Comparison of ENCODE assay signal across 1 cellular context in the genomic region with DNA sequence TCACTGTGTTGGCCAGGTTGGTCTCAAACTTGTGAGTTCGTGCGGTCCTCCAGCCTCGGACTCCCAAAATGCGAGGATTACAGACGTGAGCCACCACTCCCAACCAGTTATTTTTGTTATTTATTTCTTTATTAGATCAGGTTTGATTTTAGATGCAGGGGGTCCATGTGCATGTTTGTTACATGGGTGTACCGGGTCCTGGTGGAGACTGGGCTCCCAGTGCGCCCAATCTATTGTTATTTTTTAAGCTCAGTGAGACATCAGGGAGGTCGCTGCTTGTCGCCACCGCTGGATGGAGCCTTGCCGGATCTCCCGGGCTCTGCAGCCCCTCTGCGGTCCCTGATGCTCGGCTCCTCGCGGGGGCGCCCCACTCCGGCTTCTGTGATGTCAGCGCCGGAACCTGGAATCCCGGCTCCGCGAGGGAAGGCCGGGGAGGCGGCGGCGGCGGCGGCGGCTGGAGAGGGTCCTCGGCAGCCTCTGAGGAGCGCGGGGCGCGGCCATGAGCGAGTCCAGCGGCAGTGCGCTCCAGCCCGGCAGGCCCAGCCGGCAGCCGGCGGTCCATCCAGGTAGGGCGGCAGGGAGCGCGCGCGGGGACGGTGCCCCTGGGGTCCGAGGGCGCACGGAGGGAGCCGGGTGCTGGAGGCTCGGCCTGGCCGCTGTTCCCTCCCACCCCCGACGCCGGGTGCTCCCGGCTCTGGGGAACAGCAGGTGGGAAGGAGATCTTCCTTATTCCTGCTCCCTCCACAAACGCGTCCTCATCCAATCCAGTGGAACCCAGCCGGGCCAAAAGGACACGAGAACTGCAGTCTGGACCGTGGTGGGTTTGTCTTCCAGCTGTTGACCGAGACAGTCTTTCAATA.
TF ChIP-seq lines count a peak whose summit lies in the region.

Gene TMC7, plus strand, starts transcription at position 370 of the 860 bp plus-strand sequence. Its CDS starts 130 bp downstream, at position 500.

TF ChIP-seq in HepG2, 621 proteins besides CTCF, POLR2A, EP300 and RAD21 (continued from another document and continues in another):
- TF ChIP-seq BATF2 (CRISPR knock-in tag; IDR thresholded peaks at IDR 0.05) (0 out of 2 replicates have a peak, but pooled peaks have one; percentile 27), MED1 (CRISPR knock-in tag; IDR thresholded peaks at IDR 0.05) (peak; percentile 75), FLYWCH1 (CRISPR knock-in tag; IDR thresholded peaks at IDR 0.05) (no peak), NFATC3 (CRISPR knock-in tag; IDR thresholded peaks at IDR 0.05) (no peak), ZNF180 (CRISPR knock-in tag; IDR thresholded peaks at IDR 0.05; ENCODE audit: borderline replicate concordance, low read depth) (no peak), SRF (IDR thresholded peaks at IDR 0.05; ENCODE audit: low read depth, low read length) (no peak), KLF16 (CRISPR knock-in tag; IDR thresholded peaks at IDR 0.05) (peak in 1 of 2 experiments; percentile 94; a peak in 2 of 4 replicates), HCFC1 (IDR thresholded peaks at IDR 0.05; ENCODE audit: low read depth, low read length) (0 out of 2 replicates have a peak, but pooled peaks have one; percentile 14), ZNF138 (CRISPR knock-in tag; IDR thresholded peaks at IDR 0.05; ENCODE audit: low read depth) (no peak), FOXJ3 (CRISPR knock-in tag; IDR thresholded peaks at IDR 0.05; ENCODE audit: borderline replicate concordance) (no peak), THYN1 (CRISPR knock-in tag; IDR thresholded peaks at IDR 0.05; ENCODE audit: borderline replicate concordance, low read depth) (0 out of 2 replicates have a peak, but pooled peaks have one; percentile 70), SRSF9 (IDR thresholded peaks at IDR 0.05; ENCODE audit: borderline replicate concordance, insufficient read depth, low read depth, low read length, poor library complexity, severe bottlenecking) (no peak), ZNF709 (CRISPR knock-in tag; IDR thresholded peaks at IDR 0.05) (peak; percentile 84; the same call in 1 of the 2 replicates), ZNF382 (CRISPR knock-in tag; IDR thresholded peaks at IDR 0.05; ENCODE audit: borderline replicate concordance) (no peak), ZNF205 (CRISPR knock-in tag; IDR thresholded peaks at IDR 0.05) (peak; percentile 93), ZNF780A (CRISPR knock-in tag; IDR thresholded peaks at IDR 0.05) (no peak), ZNF329 (CRISPR knock-in tag; IDR thresholded peaks at IDR 0.05; ENCODE audit: low read depth) (peak; percentile 99), TAF15 (IDR thresholded peaks at IDR 0.05; ENCODE audit: low read depth, low read length, poor library complexity, severe bottlenecking) (peak; percentile 95), CCDC6 (CRISPR knock-in tag; IDR thresholded peaks at IDR 0.05) (no peak), ETV6 (CRISPR knock-in tag; conservative IDR thresholded peaks at IDR 0.05) (0 out of 2 replicates have a peak, but pooled peaks have one; percentile 55), ZNF333 (CRISPR knock-in tag; IDR thresholded peaks at IDR 0.05; ENCODE audit: borderline replicate concordance) (peak; percentile 81), ZMYM4 (CRISPR knock-in tag; IDR thresholded peaks at IDR 0.05) (peak; percentile 75), ZNF30 (CRISPR knock-in tag; IDR thresholded peaks at IDR 0.05) (no peak), ZNF839 (CRISPR knock-in tag; IDR thresholded peaks at IDR 0.05; ENCODE audit: borderline replicate concordance) (peak; percentile 66; the same call in 1 of the 2 replicates), CHD4 (IDR thresholded peaks at IDR 0.05; ENCODE audit: borderline replicate concordance, low read length) (no peak), EED (CRISPR knock-in tag; IDR thresholded peaks at IDR 0.05) (no peak; the same call in 1 of the 2 replicates), TP53 (CRISPR knock-in tag; conservative IDR thresholded peaks at IDR 0.05) (0 out of 2 replicates have a peak, but pooled peaks have one; percentile 13), SIN3B (IDR thresholded peaks at IDR 0.05; ENCODE audit: low read length) (peak; percentile 61; the same call in 1 of the 2 replicates), KLF9 (CRISPR knock-in tag; IDR thresholded peaks at IDR 0.05; ENCODE audit: low read depth) (no peak; the same call in 1 of the 2 replicates), EZH2 (conservative IDR thresholded peaks at IDR 0.05; ENCODE audit: low read depth, low read length) (no peak), ZFAT (CRISPR knock-in tag; conservative IDR thresholded peaks at IDR 0.05) (no peak), ARID5B (CRISPR knock-in tag; IDR thresholded peaks at IDR 0.05) (peak; percentile 77), ZNF441 (CRISPR knock-in tag; IDR thresholded peaks at IDR 0.05; ENCODE audit: borderline replicate concordance) (peak; percentile 67; the same call in 1 of the 2 replicates), HNRNPH1 (optimal IDR thresholded peaks at IDR 0.05; ENCODE audit: low read depth, low read length) (no peak), JUNB (CRISPR knock-in tag; IDR thresholded peaks at IDR 0.05; ENCODE audit: borderline replicate concordance) (no peak), RARG (CRISPR knock-in tag; IDR thresholded peaks at IDR 0.05; ENCODE audit: low read depth) (no peak), ZNF468 (CRISPR knock-in tag; IDR thresholded peaks at IDR 0.05) (peak; percentile 85; the same call in 1 of the 2 replicates), KMT2B (CRISPR knock-in tag; IDR thresholded peaks at IDR 0.05) (peak; percentile 88), HNF4A (CRISPR knock-in tag; IDR thresholded peaks at IDR 0.05) (peak; percentile 27; the same call in 1 of the 2 replicates), CREB1 (IDR thresholded peaks at IDR 0.05) (peak; percentile 38; the same call in 1 of the 2 replicates), CREB1 (CRISPR knock-in tag; IDR thresholded peaks at IDR 0.05) (no peak), ZFP1 (CRISPR knock-in tag; IDR thresholded peaks at IDR 0.05) (0 out of 2 replicates have a peak, but pooled peaks have one; percentile 56), ZNF12 (CRISPR knock-in tag; IDR thresholded peaks at IDR 0.05) (peak; percentile 79), TSC22D2 (CRISPR knock-in tag; IDR thresholded peaks at IDR 0.05; ENCODE audit: borderline replicate concordance) (peak; percentile 51; the same call in 1 of the 2 replicates), NFIB (CRISPR knock-in tag; IDR thresholded peaks at IDR 0.05; ENCODE audit: borderline replicate concordance) (no peak), TOE1 (CRISPR knock-in tag; IDR thresholded peaks at IDR 0.05) (peak; percentile 52; the same call in 1 of the 2 replicates), ZBTB7B (CRISPR knock-in tag; IDR thresholded peaks at IDR 0.05) (peak; percentile 84; the same call in 1 of the 2 replicates), KMT2A (CRISPR knock-in tag; IDR thresholded peaks at IDR 0.05) (peak; percentile 46; the same call in 1 of the 2 replicates), NCOA1 (CRISPR knock-in tag; IDR thresholded peaks at IDR 0.05) (0 out of 2 replicates have a peak, but pooled peaks have one; percentile 57), JARID2 (CRISPR knock-in tag; IDR thresholded peaks at IDR 0.05; ENCODE audit: insufficient replicate concordance) (peak; percentile 85), CHD2 (IDR thresholded peaks at IDR 0.05; ENCODE audit: low read depth, low read length) (no peak; the same call in 1 of the 2 replicates), NFKBIZ (CRISPR knock-in tag; IDR thresholded peaks at IDR 0.05) (0 out of 2 replicates have a peak, but pooled peaks have one; percentile 52), HDAC2 (CRISPR knock-in tag; IDR thresholded peaks at IDR 0.05) (0 out of 2 replicates have a peak, but pooled peaks have one; percentile 49)
- TF ChIP-seq, protein P1, sequence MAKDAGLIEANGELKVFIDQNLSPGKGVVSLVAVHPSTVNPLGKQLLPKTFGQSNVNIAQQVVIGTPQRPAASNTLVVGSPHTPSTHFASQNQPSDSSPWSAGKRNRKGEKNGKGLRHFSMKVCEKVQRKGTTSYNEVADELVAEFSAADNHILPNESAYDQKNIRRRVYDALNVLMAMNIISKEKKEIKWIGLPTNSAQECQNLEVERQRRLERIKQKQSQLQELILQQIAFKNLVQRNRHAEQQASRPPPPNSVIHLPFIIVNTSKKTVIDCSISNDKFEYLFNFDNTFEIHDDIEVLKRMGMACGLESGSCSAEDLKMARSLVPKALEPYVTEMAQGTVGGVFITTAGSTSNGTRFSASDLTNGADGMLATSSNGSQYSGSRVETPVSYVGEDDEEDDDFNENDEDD (CRISPR knock-in tag; IDR thresholded peaks at IDR 0.05; ENCODE audit: borderline replicate concordance), result peak; percentile 68; the same call in 1 of the 2 replicates
- TF ChIP-seq, protein P2, sequence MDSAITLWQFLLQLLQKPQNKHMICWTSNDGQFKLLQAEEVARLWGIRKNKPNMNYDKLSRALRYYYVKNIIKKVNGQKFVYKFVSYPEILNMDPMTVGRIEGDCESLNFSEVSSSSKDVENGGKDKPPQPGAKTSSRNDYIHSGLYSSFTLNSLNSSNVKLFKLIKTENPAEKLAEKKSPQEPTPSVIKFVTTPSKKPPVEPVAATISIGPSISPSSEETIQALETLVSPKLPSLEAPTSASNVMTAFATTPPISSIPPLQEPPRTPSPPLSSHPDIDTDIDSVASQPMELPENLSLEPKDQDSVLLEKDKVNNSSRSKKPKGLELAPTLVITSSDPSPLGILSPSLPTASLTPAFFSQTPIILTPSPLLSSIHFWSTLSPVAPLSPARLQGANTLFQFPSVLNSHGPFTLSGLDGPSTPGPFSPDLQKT (CRISPR knock-in tag; IDR thresholded peaks at IDR 0.05; ENCODE audit: borderline replicate concordance), result no peak
- TF ChIP-seq, protein P3, sequence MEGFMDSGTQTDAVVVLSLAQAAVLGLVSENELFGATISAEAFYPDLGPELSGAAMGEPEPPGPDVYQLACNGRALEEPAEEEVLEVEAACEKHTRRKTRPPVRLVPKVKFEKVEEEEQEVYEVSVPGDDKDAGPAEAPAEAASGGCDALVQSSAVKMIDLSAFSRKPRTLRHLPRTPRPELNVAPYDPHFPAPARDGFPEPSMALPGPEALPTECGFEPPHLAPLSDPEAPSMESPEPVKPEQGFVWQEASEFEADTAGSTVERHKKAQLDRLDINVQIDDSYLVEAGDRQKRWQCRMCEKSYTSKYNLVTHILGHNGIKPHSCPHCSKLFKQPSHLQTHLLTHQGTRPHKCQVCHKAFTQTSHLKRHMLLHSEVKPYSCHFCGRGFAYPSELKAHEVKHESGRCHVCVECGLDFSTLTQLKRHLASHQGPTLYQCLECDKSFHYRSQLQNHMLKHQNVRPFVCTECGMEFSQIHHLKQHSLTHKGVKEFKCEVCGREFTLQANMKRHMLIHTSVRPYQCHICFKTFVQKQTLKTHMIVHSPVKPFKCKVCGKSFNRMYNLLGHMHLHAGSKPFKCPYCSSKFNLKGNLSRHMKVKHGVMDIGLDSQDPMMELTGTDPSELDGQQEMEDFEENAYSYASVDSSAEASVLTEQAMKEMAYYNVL (CRISPR knock-in tag; IDR thresholded peaks at IDR 0.05; ENCODE audit: borderline replicate concordance), result peak; percentile 81
- TF ChIP-seq, protein P4, sequence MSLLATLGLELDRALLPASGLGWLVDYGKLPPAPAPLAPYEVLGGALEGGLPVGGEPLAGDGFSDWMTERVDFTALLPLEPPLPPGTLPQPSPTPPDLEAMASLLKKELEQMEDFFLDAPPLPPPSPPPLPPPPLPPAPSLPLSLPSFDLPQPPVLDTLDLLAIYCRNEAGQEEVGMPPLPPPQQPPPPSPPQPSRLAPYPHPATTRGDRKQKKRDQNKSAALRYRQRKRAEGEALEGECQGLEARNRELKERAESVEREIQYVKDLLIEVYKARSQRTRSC (CRISPR knock-in tag; IDR thresholded peaks at IDR 0.05; ENCODE audit: low read depth), result 0 out of 2 replicates have a peak, but pooled peaks have one; percentile 28
- TF ChIP-seq, protein P5, sequence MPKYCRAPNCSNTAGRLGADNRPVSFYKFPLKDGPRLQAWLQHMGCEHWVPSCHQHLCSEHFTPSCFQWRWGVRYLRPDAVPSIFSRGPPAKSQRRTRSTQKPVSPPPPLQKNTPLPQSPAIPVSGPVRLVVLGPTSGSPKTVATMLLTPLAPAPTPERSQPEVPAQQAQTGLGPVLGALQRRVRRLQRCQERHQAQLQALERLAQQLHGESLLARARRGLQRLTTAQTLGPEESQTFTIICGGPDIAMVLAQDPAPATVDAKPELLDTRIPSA (CRISPR knock-in tag; IDR thresholded peaks at IDR 0.05; ENCODE audit: borderline replicate concordance), result 0 out of 2 replicates have a peak, but pooled peaks have one; percentile 24
